Comparison of ENCODE assay signal across 19 cellular contexts in the genomic region with DNA sequence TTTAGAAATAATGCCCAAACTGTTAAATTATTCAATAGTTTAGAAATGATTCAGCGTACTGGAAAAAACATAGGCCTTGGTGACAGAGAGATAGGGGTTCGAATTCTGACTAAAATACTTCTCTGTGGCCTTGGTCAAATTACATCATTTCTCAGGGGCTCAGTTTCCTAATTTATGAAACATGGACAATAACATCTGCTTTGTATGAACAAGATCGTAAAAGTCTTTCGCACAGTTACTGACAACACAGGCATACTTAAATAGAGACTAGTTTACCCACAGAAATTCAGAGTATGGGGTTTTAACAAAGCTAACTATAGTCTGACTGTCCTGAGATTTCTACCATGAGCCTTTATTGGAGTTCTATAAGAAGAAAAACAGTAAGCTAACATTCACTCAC.
"Had no signal": no experiment of that assay in that cellular context is flagged by ENCODE, and none has a peak within 500 bp of the region (broad histone marks: within the 10 kb centered on the region; RNA-seq: fewer than 3 reads in every experiment).

No MANE protein-coding gene starts in this region.

- H3K27me3 ChIP-seq: ovary, right atrium auricular region, right lobe of liver, spleen, suprapubic skin, tibial artery, upper lobe of right lung had no signal

- H3K27ac ChIP-seq: left ventricle myocardium inferior, ovary, right atrium auricular region, right lobe of liver, skin epidermis, spleen, suprapubic skin, thoracic aorta, tibial artery, upper lobe of right lung had no signal

- H3K9me3 ChIP-seq: mucosa of descending colon, ovary, right atrium auricular region, right lobe of liver, suprapubic skin, thoracic aorta, upper lobe of right lung had no signal

- H3K36me3 ChIP-seq: left ventricle myocardium inferior, ovary, right atrium auricular region, right lobe of liver, spleen, suprapubic skin, thoracic aorta, tibial artery, upper lobe of right lung had no signal

- H3K4me1 ChIP-seq: right atrium auricular region, spleen, upper lobe of right lung had no signal

- H3K4me3 ChIP-seq: left ventricle myocardium inferior, lung, mucosa of descending colon, ovary, right atrium auricular region, right lobe of liver, skin epidermis, spleen, suprapubic skin, thoracic aorta, tibial artery, upper lobe of right lung had no signal

- DNase-seq: hypothalamus; islet precursor cell; left ventricle myocardium inferior; midbrain; mucosa of descending colon; naive thymus-derived CD4-positive, alpha-beta T cell; ovary; right lobe of liver; spleen; stimulated activated CD4-positive, alpha-beta T cell treated with anti-CD3 and anti-CD28 coated beads, Interleukin-4, amount 100 ng/mL, for 24 hours; stimulated activated naive CD4-positive, alpha-beta T cell; tibial artery; trophoblast cell; upper lobe of right lung had no signal
